In the genomic region with DNA sequence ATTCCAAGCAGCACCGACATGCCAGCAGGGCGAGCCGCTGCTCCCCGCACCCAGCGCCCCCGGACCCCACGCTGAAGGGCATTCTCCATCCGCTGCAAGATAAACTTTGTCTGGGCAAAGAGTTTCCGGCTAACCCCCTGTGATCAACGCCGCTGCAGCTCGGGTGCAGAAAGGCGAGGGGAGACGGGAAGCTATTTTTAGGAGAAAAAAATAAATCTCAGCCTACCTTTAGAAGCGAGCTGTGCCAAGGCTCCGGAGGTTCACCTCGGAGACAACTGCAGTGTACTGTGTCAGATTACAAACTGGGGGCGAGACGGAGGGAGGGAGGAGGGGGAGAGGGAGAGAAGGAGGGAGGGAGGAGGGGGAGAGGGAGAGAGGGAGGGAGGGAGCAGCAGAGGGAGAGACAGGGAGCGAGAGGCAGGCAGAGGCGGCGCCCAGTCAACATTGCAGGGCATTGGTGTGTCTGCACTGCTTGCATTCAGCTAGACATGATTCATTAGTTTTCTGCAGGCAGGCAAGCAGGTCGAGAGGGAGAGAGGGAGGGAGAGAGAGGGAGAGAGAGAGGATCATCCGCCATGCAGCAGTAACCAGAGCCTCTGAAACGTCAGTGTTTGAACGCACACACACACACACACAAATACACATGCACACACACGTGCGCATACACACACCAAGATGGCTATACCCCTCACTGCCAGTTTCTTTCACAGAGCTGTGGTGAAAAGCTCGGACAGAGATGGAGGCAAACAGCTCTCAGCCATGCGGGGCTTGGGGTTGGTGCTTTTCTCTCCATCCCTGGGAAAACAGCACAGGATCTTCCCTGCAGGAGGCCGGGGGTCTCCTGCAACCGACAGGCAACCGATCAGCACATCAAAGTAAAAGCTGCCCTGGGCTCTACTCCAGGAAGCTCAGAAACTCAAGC, we compare ENCODE assay signal across 8 cellular contexts. TPM values are rescaled to one million over a fixed set of nuclear protein-coding genes. Genes with fewer than 3 reads are reported as not detected.
DNase-seq lines count a peak whose midpoint lies in the region; ATAC-seq lines count a peak whose summit lies in the region.

A gene with protein sequence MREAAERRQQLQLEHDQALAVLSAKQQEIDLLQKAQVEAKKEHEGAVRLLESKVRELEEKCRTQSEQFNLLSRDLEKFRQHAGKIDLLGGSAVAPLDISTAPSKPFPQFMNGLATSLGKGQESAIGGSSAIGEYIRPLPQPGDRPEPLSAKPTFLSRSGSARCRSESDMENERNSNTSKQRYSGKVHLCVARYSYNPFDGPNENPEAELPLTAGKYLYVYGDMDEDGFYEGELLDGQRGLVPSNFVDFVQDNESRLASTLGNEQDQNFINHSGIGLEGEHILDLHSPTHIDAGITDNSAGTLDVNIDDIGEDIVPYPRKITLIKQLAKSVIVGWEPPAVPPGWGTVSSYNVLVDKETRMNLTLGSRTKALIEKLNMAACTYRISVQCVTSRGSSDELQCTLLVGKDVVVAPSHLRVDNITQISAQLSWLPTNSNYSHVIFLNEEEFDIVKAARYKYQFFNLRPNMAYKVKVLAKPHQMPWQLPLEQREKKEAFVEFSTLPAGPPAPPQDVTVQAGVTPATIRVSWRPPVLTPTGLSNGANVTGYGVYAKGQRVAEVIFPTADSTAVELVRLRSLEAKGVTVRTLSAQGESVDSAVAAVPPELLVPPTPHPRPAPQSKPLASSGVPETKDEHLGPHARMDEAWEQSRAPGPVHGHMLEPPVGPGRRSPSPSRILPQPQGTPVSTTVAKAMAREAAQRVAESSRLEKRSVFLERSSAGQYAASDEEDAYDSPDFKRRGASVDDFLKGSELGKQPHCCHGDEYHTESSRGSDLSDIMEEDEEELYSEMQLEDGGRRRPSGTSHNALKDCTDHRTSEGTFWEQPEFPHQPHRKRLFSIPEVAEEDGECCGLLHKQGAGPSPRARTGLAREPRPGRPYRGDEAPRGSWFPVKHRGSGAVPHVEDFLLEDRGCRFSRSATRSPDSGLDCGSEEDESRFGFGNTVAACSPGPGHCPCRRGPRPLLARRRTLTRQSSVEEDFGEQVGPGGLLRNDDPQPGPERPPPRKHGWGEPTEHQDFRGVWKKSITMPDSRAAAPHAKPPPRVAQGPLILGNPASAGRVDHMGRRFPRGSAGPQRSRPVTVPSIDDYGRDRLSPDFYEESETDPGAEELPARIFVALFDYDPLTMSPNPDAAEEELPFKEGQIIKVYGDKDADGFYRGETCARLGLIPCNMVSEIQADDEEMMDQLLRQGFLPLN (N-terminal part only) (minus strand): TSS at position 304 of the 922 bp plus-strand sequence. CDS start 237,286 bp downstream, outside the sequence.

- H3K36me3 ChIP-seq in ES-I3 (ENCODE audit: insufficient read depth, low read length) (no peaks in the 10 kb centered on the region), muscle layer of duodenum (ENCODE audit: control insufficient read depth in 1 of 2, insufficient read depth in 2 of 2, low read length in 2 of 2) (no peaks in the 10 kb centered on the region)

- H3K27ac ChIP-seq in cingulate gyrus (ENCODE audit: low read depth, low read length): peak within 1 kb of the TSS; percentile 41
- H3K27ac ChIP-seq in muscle layer of duodenum (ENCODE audit: low read length): no peak within 1 kb of the TSS

- H3K9me3 ChIP-seq in ES-I3 (ENCODE audit: control insufficient read depth, insufficient read depth, low read length): peaks cover 4% of the 10 kb centered on the region; the same call in 1 of the 2 replicates
- peaks cover 0 to 6% of the 10 kb centered on the region in 2 donors for H3K9me3 ChIP-seq in muscle layer of duodenum (ENCODE audit: control insufficient read depth in 1 of 2, low read length in 2 of 2)

- H3K27me3 ChIP-seq in muscle layer of duodenum (ENCODE audit: low read depth, low read length): peaks cover 7% of the 10 kb centered on the region

- peak within 1 kb of the TSS; percentile 60; the same call in 1 of the 2 replicates for H3K9ac ChIP-seq in ES-I3 (ENCODE audit: low read depth, low read length)

- peak within 1 kb of the TSS; percentile 11 to 72 for H3K4me3 ChIP-seq in muscle layer of duodenum (ENCODE audit: low read depth in 1 of 2, low read length in 2 of 2)

- ATAC-seq in HG03039 (IDR thresholded peaks at IDR 0.05; ENCODE audit: unreplicated experiment) (no peak), sciatic nerve (no peak), GM18873 (IDR thresholded peaks at IDR 0.05; ENCODE audit: low FRiP score, unreplicated experiment) (no peak), HG03196 (IDR thresholded peaks at IDR 0.05; ENCODE audit: unreplicated experiment) (no peak)

- DNase-seq in NCI-H2107 treated with DMSO at 0.1 percent for 48 hours (lab: John Stamatoyannopoulos, UW; ENCODE audit: unreplicated experiment): peak; percentile 84
- no peak for DNase-seq in sciatic nerve (ENCODE audit: low spot score)

- intact Hi-C loops in sciatic nerve (cut with DNase I): no loop called here

- no peaks in the 10 kb centered on the region; the same call in 1 of the 2 replicates for H3K4me1 ChIP-seq in ES-I3 (ENCODE audit: insufficient read depth, low read length)
- H3K4me1 ChIP-seq in muscle layer of duodenum (ENCODE audit: control insufficient read depth in 1 of 2, insufficient read depth in 2 of 2, low read length in 2 of 2): peaks cover 0 to 20% of the 10 kb centered on the region in 2 donors

RNA-seq across cellular contexts. Expression of the gene that starts here (rescaled TPM):
- total RNA-seq in sciatic nerve: 1.6 TPM
